In the genomic region with DNA sequence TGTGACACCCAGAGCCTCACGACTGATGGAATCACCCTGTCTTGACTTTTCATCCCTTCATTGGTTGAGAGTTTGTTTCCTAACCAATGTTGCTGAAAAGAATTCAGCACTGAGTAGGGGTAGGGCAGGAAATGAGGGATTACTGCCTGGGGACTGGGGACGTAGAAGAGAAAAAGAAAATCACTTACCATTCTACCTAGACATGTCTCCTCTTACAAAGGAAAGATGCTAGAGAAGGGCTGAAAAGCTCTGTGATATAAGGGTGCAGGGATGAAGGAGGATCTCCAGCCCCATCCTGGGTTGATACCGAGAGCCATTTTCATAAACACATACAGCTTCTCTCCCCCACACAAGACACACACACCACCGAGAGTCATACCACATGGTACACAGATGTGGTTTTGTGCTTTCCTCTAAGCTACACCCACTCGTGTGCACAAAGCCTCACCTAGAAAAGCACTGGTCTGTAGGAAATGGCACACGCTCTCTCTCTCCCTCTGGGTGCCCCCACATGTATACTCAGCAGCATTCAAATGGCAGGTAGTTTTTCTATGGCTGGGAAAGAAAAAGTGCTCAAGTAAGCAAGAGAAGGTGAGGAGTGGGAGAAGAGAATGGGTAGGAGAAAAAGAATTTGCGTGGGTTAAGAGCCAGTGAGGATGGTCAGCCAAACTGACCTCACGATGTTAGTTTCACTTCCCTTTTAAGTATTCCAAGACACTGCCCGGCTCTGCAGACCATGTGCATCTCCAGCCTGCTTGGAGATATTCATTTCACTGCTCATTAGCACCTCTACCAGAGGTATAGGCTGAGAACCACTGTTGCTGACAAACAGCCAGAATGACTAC, we compare ENCODE assay signal across 10 cellular contexts.
DNase-seq lines count a peak whose midpoint lies in the region; ATAC-seq, FAIRE-seq and TF ChIP-seq lines count a peak whose summit lies in the region.
"Had no signal": no experiment of that assay in that cellular context is flagged by ENCODE, and none has a peak within 500 bp of the region (broad histone marks: within the 10 kb centered on the region; RNA-seq: fewer than 3 reads in every experiment).

No MANE protein-coding gene starts in this region.

- no peak overlapping the region for H4K8ac ChIP-seq in H1 (ENCODE audit: extremely low read depth, insufficient read depth, low read length)

- no peak for TF ChIP-seq POLR2A in H1 (IDR thresholded peaks at IDR 0.05; ENCODE audit: control extremely low read depth in 1 of 2, low read depth in 2 of 2, low read length in 2 of 2)

- H2AFZ ChIP-seq in H1 (ENCODE audit: low read length) = 0 out of 2 replicates have a peak overlapping the region, but pooled peaks have one; percentile 39

- no peak overlapping the region for H2AK5ac ChIP-seq in H1 (ENCODE audit: low read depth, low read length)

- CTCF ChIA-PET in H1 (lab: Charles Lee; ENCODE audit: partially characterized antibody) = interaction anchor here (0.7 to 1.5 kb wide), 4 partner anchors 14 to 107 kb away, joined by 3 to 4 read pairs (median 3); no protein-coding TSS in a partner anchor

- no peak overlapping the region for H4K5ac ChIP-seq in H1 (ENCODE audit: insufficient read length, low read depth, low read length)

- H3K4ac ChIP-seq in H1 (replicated peaks; ENCODE audit: insufficient read length, low read depth, low read length) = no peak overlapping the region

- no peaks in the 10 kb centered on the region for H3K23me2 ChIP-seq in H1 (ENCODE audit: low read depth, low read length)

- H3K4me3 ChIP-seq in SJSA1 = no peak overlapping the region
- no peak overlapping the region for H3K4me3 ChIP-seq in H1 (ENCODE audit: extremely low read depth in 1 of 4, insufficient read depth in 2 of 4, low read depth in 3 of 4, low read length in 4 of 4)
- H3K4me3 ChIP-seq in psoas muscle = peak overlapping the region; percentile 34
- H3K4me3 ChIP-seq: SJCRH30 had no signal

- H3K9me3 ChIP-seq in SJSA1 (replicated peaks) (no peaks in the 10 kb centered on the region), H1 (ENCODE audit: insufficient read depth in 2 of 2, low read depth in 1 of 2, low read length in 1 of 2) (no peaks in the 10 kb centered on the region), psoas muscle (no peaks in the 10 kb centered on the region)
- H3K9me3 ChIP-seq: SJCRH30 had no signal

- TF ChIP-seq CTCF in H1 (IDR thresholded peaks at IDR 0.05; ENCODE audit: control extremely low read depth in 1 of 3, insufficient read depth in 1 of 3, low read depth in 1 of 3, low read length in 3 of 3) = no peak
- no peak for TF ChIP-seq CTCF in psoas muscle (IDR thresholded peaks at IDR 0.05)

- H2BK15ac ChIP-seq in H1 (ENCODE audit: low read length) = no peak overlapping the region

- H3K4me1 ChIP-seq in SJSA1 (replicated peaks) = peaks cover 31% of the 10 kb centered on the region
- H3K4me1 ChIP-seq in H1 (replicated peaks in 1 of 4; ENCODE audit: control insufficient read depth in 3 of 4, insufficient read depth in 4 of 4, low read length in 3 of 4) = peaks cover 2 to 13% (median 7%) of the 10 kb centered on the region in 4 experiments; a peak in 5 of 7 replicates
- H3K4me1 ChIP-seq in psoas muscle = no peaks in the 10 kb centered on the region

- DNase-seq in DMS 273 (lab: John Stamatoyannopoulos, UW; ENCODE audit: unreplicated experiment) (peak; percentile 17), DMS 273 treated with DMSO at 0.1 percent for 48 hours (lab: John Stamatoyannopoulos, UW) (no peak), SJSA1 (ENCODE audit: low read depth in 1 of 2, low spot score in 2 of 2) (peak in 1 of 2 experiments; percentile 31), H1 (ENCODE audit: low read depth in 1 of 2, low spot score in 2 of 2) (no peak), psoas muscle (no peak), AML-193 (lab: John Stamatoyannopoulos, UW) (no peak), NCI-H1436 (lab: John Stamatoyannopoulos, UW) (no peak)

- peaks cover 75% of the 10 kb centered on the region for H3K36me3 ChIP-seq in SJSA1
- H3K36me3 ChIP-seq in H1 (ENCODE audit: control insufficient read depth in 2 of 4, insufficient read depth in 4 of 4, low read length in 3 of 4) = no peaks in the 10 kb centered on the region; a peak in 2 of 8 replicates
- peaks cover 0 to 13% of the 10 kb centered on the region in 2 donors for H3K36me3 ChIP-seq in psoas muscle (ENCODE audit: insufficient read depth in 1 of 2, low read depth in 1 of 2)
- H3K36me3 ChIP-seq: SJCRH30 had no signal

- H4K91ac ChIP-seq in H1 (replicated peaks; ENCODE audit: insufficient read length, low read length) = no peak overlapping the region

- no peak overlapping the region for H3K9ac ChIP-seq in H1 (replicated peaks in 1 of 4; ENCODE audit: extremely low read depth in 1 of 4, low read depth in 3 of 4, low read length in 3 of 4)

- TF ChIP-seq RAD21 in H1 (IDR thresholded peaks at IDR 0.05 in 1 of 2, conservative IDR thresholded peaks at IDR 0.05 in 1 of 2; ENCODE audit: low read depth in 2 of 2, low read length in 2 of 2) = no peak

- no peak overlapping the region for H2BK5ac ChIP-seq in H1 (ENCODE audit: low read depth, low read length)

- POLR2A ChIA-PET in H1 (lab: Charles Lee; ENCODE audit: partially characterized antibody) = no interaction called here

- no peak overlapping the region for H3K56ac ChIP-seq in H1 (replicated peaks; ENCODE audit: insufficient read length, low read depth, low read length)

- H3K27me3 ChIP-seq in SJSA1 (replicated peaks) = no peaks in the 10 kb centered on the region
- H3K27me3 ChIP-seq in H1 (replicated peaks in 1 of 4; ENCODE audit: control insufficient read depth in 3 of 4, extremely low read depth in 1 of 4, insufficient read depth in 3 of 4, low read length in 3 of 4) = peaks cover 0 to 1% (median 0%) of the 10 kb centered on the region in 4 experiments; a peak in 1 of 7 replicates
- no peaks in the 10 kb centered on the region for H3K27me3 ChIP-seq in psoas muscle (ENCODE audit: insufficient read depth in 3 of 3, low read length in 2 of 3)
- H3K27me3 ChIP-seq: SJCRH30 had no signal

- no peak overlapping the region for H3K14ac ChIP-seq in H1 (ENCODE audit: insufficient read length)

- no peaks in the 10 kb centered on the region for H3K79me2 ChIP-seq in H1 (ENCODE audit: control insufficient read depth in 1 of 2, insufficient read depth in 2 of 2, low read length in 2 of 2)

- no peak overlapping the region for H3K4me2 ChIP-seq in H1 (ENCODE audit: insufficient read depth in 1 of 2, low read depth in 2 of 2, low read length in 2 of 2)

- peak overlapping the region; percentile 21; the same call in 1 of the 2 replicates for H3K18ac ChIP-seq in H1 (ENCODE audit: extremely low read depth, low read length)

- no peak for TF ChIP-seq EP300 in H1 (IDR thresholded peaks at IDR 0.05; ENCODE audit: borderline replicate concordance in 1 of 2, low read depth in 2 of 2, low read length in 2 of 2)

- no peak for FAIRE-seq in H1 (lab: Jason Lieb, UNC)

- H4K20me1 ChIP-seq in H1 (replicated peaks in 1 of 2; ENCODE audit: control insufficient read depth in 1 of 2, insufficient read depth in 2 of 2, low read length in 2 of 2) = no peaks in the 10 kb centered on the region

- no peak overlapping the region for H3K23ac ChIP-seq in H1 (ENCODE audit: insufficient read length)

- WGBS in H1 (ENCODE audit: extremely low coverage in 1 of 2, insufficient coverage in 1 of 2, insufficient read length in 1 of 2, insufficient replicate concordance in 2 of 2, low coverage in 1 of 2, low lambda C conversion rate in 2 of 2, missing lambda C conversion rate in 1 of 2), 2 experiments = 74 to 100% methylated on average over 1 to 9 of the region's 9 CpGs
- WGBS in psoas muscle, 3 donors = 31 to 40% (median 33%) methylated on average over 9 of the region's 9 CpGs

- no peak overlapping the region for H2BK120ac ChIP-seq in H1 (replicated peaks; ENCODE audit: low read depth, low read length)

- no peak overlapping the region for H2BK12ac ChIP-seq in H1 (ENCODE audit: low read depth, low read length)

- H2BK20ac ChIP-seq in H1 (ENCODE audit: low read length) = no peak overlapping the region

- peak in 2 of 4 donors; percentile 27 to 47 for ATAC-seq in psoas muscle
- ATAC-seq in GM21717 (IDR thresholded peaks at IDR 0.05; ENCODE audit: unreplicated experiment) = no peak

- intact Hi-C loops in psoas muscle (cut with DNase I) = no loop called here

- H3K79me1 ChIP-seq in H1 (ENCODE audit: low read depth, low read length) = no peaks in the 10 kb centered on the region

- peak overlapping the region; percentile 44 for H3K27ac ChIP-seq in SJSA1
- no peak overlapping the region for H3K27ac ChIP-seq in H1 (ENCODE audit: low read depth, low read length)
- peak overlapping the region; percentile 46 for H3K27ac ChIP-seq in psoas muscle
- H3K27ac ChIP-seq: 22Rv1 had no signal

TF ChIP-seq in H1, 55 proteins besides CTCF, POLR2A, EP300 and RAD21:
- no peak for TF ChIP-seq SIX5 (IDR thresholded peaks at IDR 0.05; ENCODE audit: low read depth, low read length)
- TF ChIP-seq RFX5 (IDR thresholded peaks at IDR 0.05; ENCODE audit: borderline replicate concordance, low read depth, low read length) = no peak
- no peak for TF ChIP-seq ZNF274 (IDR thresholded peaks at IDR 0.05; ENCODE audit: borderline replicate concordance, extremely low read depth, low read length)
- TF ChIP-seq, protein P1, sequence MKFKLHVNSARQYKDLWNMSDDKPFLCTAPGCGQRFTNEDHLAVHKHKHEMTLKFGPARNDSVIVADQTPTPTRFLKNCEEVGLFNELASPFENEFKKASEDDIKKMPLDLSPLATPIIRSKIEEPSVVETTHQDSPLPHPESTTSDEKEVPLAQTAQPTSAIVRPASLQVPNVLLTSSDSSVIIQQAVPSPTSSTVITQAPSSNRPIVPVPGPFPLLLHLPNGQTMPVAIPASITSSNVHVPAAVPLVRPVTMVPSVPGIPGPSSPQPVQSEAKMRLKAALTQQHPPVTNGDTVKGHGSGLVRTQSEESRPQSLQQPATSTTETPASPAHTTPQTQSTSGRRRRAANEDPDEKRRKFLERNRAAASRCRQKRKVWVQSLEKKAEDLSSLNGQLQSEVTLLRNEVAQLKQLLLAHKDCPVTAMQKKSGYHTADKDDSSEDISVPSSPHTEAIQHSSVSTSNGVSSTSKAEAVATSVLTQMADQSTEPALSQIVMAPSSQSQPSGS (IDR thresholded peaks at IDR 0.05; ENCODE audit: low read length) = no peak
- TF ChIP-seq SIRT6 (IDR thresholded peaks at IDR 0.05; ENCODE audit: low read length) = no peak
- TF ChIP-seq PHF8 (conservative IDR thresholded peaks at IDR 0.05; ENCODE audit: low read depth, low read length) = no peak
- TF ChIP-seq, protein P2, sequence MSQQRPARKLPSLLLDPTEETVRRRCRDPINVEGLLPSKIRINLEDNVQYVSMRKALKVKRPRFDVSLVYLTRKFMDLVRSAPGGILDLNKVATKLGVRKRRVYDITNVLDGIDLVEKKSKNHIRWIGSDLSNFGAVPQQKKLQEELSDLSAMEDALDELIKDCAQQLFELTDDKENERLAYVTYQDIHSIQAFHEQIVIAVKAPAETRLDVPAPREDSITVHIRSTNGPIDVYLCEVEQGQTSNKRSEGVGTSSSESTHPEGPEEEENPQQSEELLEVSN (IDR thresholded peaks at IDR 0.05) = no peak
- no peak for TF ChIP-seq YY1 (IDR thresholded peaks at IDR 0.05; ENCODE audit: low read depth, low read length)
- TF ChIP-seq NRF1 (IDR thresholded peaks at IDR 0.05; ENCODE audit: low read depth, low read length) = no peak
- TF ChIP-seq GTF2F1 (IDR thresholded peaks at IDR 0.05; ENCODE audit: borderline replicate concordance, low read depth, low read length) = no peak
